20 cellular contexts compared by ENCODE assay signal in genomic region chr6:137762168-137763090, GRCh38.
"Had no signal": no experiment of that assay in that cellular context is flagged by ENCODE, and none has a peak within 500 bp of the region (broad histone marks: within the 10 kb centered on the region; RNA-seq: fewer than 3 reads in every experiment).

No MANE protein-coding gene starts in this region.

- H3K4me1 Mint-ChIP-seq: stimulated activated memory B cell treated with anti-CD40 and anti-IgM and Interleukin-4, amounts not matched to agents 10 μg/mL and 1 μg/mL and 100 μg/mL, for 72 hours had no signal

- H3K4me3 Mint-ChIP-seq: activated CD4-positive, alpha-beta T cell treated with anti-CD3 and anti-CD28 coated beads for 36 hours; activated CD8-positive, alpha-beta memory T cell treated with anti-CD3 and anti-CD28 coated beads, Interleukin-2, amount 10 ng/mL, durations not matched to agents 7 days and 5 days; activated naive CD8-positive, alpha-beta T cell treated with anti-CD3 and anti-CD28 coated beads for 36 hours; activated T-helper 17 cell treated with anti-CD3 and anti-CD28 coated beads, Interleukin-2, amount 50 U/mL, for 72 hours; memory B cell; stimulated activated memory B cell treated with anti-CD40 and anti-IgM and Interleukin-4, amounts not matched to agents 10 μg/mL and 1 μg/mL and 100 μg/mL, for 72 hours had no signal

- H3K4me2 ChIP-seq: smooth muscle cell had no signal

- H3K36me3 ChIP-seq: cardiac muscle cell, gastrocnemius medialis, heart right ventricle, neutrophil, upper lobe of right lung had no signal

- H3K9me3 ChIP-seq: gastrocnemius medialis, neutrophil, upper lobe of right lung had no signal

- H3K27ac Mint-ChIP-seq: activated CD4-positive, alpha-beta T cell treated with anti-CD3 and anti-CD28 coated beads for 36 hours; activated CD8-positive, alpha-beta memory T cell treated with anti-CD3 and anti-CD28 coated beads, Interleukin-2, amount 10 ng/mL, durations not matched to agents 7 days and 5 days; activated naive CD8-positive, alpha-beta T cell treated with anti-CD3 and anti-CD28 coated beads for 36 hours; activated T-helper 17 cell treated with anti-CD3 and anti-CD28 coated beads, Interleukin-2, amount 50 U/mL, for 72 hours; memory B cell; stimulated activated memory B cell treated with anti-CD40 and anti-IgM and Interleukin-4, amounts not matched to agents 10 μg/mL and 1 μg/mL and 100 μg/mL, for 72 hours had no signal

- ATAC-seq: activated CD4-positive, alpha-beta T cell treated with anti-CD3 and anti-CD28 coated beads for 36 hours; activated CD8-positive, alpha-beta memory T cell treated with anti-CD3 and anti-CD28 coated beads, Interleukin-2, amount 10 ng/mL, durations not matched to agents 7 days and 5 days; activated T-helper 17 cell treated with anti-CD3 and anti-CD28 coated beads, Interleukin-2, amount 50 U/mL, for 72 hours; gastrocnemius medialis; heart right ventricle; sciatic nerve; stimulated activated memory B cell treated with anti-CD40 and anti-IgM and Interleukin-4, amounts not matched to agents 10 μg/mL and 1 μg/mL and 100 μg/mL, for 72 hours; upper lobe of right lung had no signal

- H3K9ac ChIP-seq: parathyroid adenoma had no signal

- H3K4me3 ChIP-seq: cardiac muscle cell, dorsolateral prefrontal cortex, gastrocnemius medialis, heart right ventricle, smooth muscle cell, upper lobe of right lung had no signal

- H3K27me3 ChIP-seq: cardiac muscle cell, dorsolateral prefrontal cortex, gastrocnemius medialis, heart right ventricle, neutrophil, upper lobe of right lung had no signal

- H3K4me1 ChIP-seq: gastrocnemius medialis, parathyroid adenoma, upper lobe of right lung had no signal

- H2AFZ ChIP-seq: parathyroid adenoma had no signal

- H3K27me3 Mint-ChIP-seq: activated CD4-positive, alpha-beta T cell treated with anti-CD3 and anti-CD28 coated beads for 36 hours; activated CD8-positive, alpha-beta memory T cell treated with anti-CD3 and anti-CD28 coated beads, Interleukin-2, amount 10 ng/mL, durations not matched to agents 7 days and 5 days; activated naive CD8-positive, alpha-beta T cell treated with anti-CD3 and anti-CD28 coated beads for 36 hours; activated T-helper 17 cell treated with anti-CD3 and anti-CD28 coated beads, Interleukin-2, amount 50 U/mL, for 72 hours; memory B cell; stimulated activated memory B cell treated with anti-CD40 and anti-IgM and Interleukin-4, amounts not matched to agents 10 μg/mL and 1 μg/mL and 100 μg/mL, for 72 hours had no signal

- H3K36me3 Mint-ChIP-seq: activated naive CD8-positive, alpha-beta T cell treated with anti-CD3 and anti-CD28 coated beads for 36 hours; memory B cell; stimulated activated memory B cell treated with anti-CD40 and anti-IgM and Interleukin-4, amounts not matched to agents 10 μg/mL and 1 μg/mL and 100 μg/mL, for 72 hours had no signal

- DNase-seq: activated CD4-positive, alpha-beta T cell treated with anti-CD3 and anti-CD28 coated beads for 36 hours; activated CD4-positive, alpha-beta T cell treated with anti-CD3 and anti-CD28 coated beads, Interleukin-2, amount 50 U/mL, for 48 hours; activated CD8-positive, alpha-beta memory T cell treated with anti-CD3 and anti-CD28 coated beads, Interleukin-2, amount 10 ng/mL, durations not matched to agents 7 days and 5 days; activated naive CD4-positive, alpha-beta T cell; activated naive CD8-positive, alpha-beta T cell treated with anti-CD3 and anti-CD28 coated beads for 36 hours; amygdala; dorsolateral prefrontal cortex; erythroblast; gastrocnemius medialis; heart right ventricle; stimulated activated CD4-positive, alpha-beta T cell treated with anti-CD3 and anti-CD28 coated beads, Interleukin-4, amount 100 ng/mL, for 24 hours; upper lobe of right lung had no signal

- H3K79me2 ChIP-seq: parathyroid adenoma had no signal

- H3K27ac ChIP-seq: cardiac muscle cell, dorsolateral prefrontal cortex, gastrocnemius medialis, heart right ventricle, neutrophil, parathyroid adenoma, upper lobe of right lung had no signal

- H3K9me3 Mint-ChIP-seq: activated naive CD8-positive, alpha-beta T cell treated with anti-CD3 and anti-CD28 coated beads for 36 hours; activated T-helper 17 cell treated with anti-CD3 and anti-CD28 coated beads, Interleukin-2, amount 50 U/mL, for 72 hours; memory B cell; stimulated activated memory B cell treated with anti-CD40 and anti-IgM and Interleukin-4, amounts not matched to agents 10 μg/mL and 1 μg/mL and 100 μg/mL, for 72 hours had no signal
